11 cellular contexts compared by ENCODE assay signal in the genomic region with DNA sequence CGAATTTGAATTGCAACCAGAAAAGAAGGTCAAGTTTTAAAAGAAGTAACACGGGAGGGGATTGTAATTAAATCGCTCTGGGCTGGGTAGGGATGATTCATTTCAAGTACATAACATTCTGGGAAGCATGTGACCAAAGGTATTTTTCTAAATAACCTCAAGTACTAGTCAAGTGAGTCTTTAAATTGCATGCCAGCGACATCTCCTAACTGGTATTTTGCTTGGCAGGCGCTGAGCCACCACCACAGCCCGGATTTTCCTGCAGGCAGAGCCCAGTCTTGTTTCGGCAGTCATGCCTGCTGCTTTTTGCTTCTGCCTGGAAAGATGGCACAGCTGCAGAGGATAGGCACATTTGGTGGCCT. TPM values are rescaled to one million over a fixed set of nuclear protein-coding genes. Genes with fewer than 3 reads are reported as not detected.
DNase-seq lines count a peak whose midpoint lies in the region; ATAC-seq and TF ChIP-seq lines count a peak whose summit lies in the region.
"Had no signal": no experiment of that assay in that cellular context is flagged by ENCODE, and none has a peak within 500 bp of the region (broad histone marks: within the 10 kb centered on the region; RNA-seq: fewer than 3 reads in every experiment).

No MANE protein-coding gene starts in this region.

- peak overlapping the region; percentile 21 for H3K4me3 ChIP-seq in ACC112 (ENCODE audit: low read depth, low read length)
- H3K4me3 ChIP-seq in LNCaP clone FGC (ENCODE audit: low read depth, low read length): no peak overlapping the region
- H3K4me3 ChIP-seq in lower lobe of right lung: no peak overlapping the region

- H3K27ac ChIP-seq in ACC112 (ENCODE audit: low read depth, low read length): peak overlapping the region; percentile 75
- H3K27ac ChIP-seq in cingulate gyrus (ENCODE audit: low read depth, low read length): peak overlapping the region; percentile 72
- H3K27ac ChIP-seq in lower lobe of right lung: no peak overlapping the region

- no peaks in the 10 kb centered on the region for H3K9me3 ChIP-seq in lower lobe of right lung
- no peaks in the 10 kb centered on the region for H3K9me3 ChIP-seq in T-helper 17 cell (ENCODE audit: control insufficient read depth, low read length, poor library complexity, severe bottlenecking)

- intact Hi-C loops in lower lobe of right lung (cut with DNase I): no loop called here

- peaks cover 4% of the 10 kb centered on the region for H3K4me1 Mint-ChIP-seq in T-helper 17 cell
- H3K4me1 Mint-ChIP-seq: IgD-negative memory B cell had no signal

- H3K27me3 Mint-ChIP-seq in T-helper 17 cell: no peaks in the 10 kb centered on the region

- H3K27ac Mint-ChIP-seq in T-helper 17 cell: no peak overlapping the region
- H3K27ac Mint-ChIP-seq: memory B cell had no signal

- TF ChIP-seq CTCF in LNCaP clone FGC (IDR thresholded peaks at IDR 0.05; ENCODE audit: control insufficient read depth, extremely low read depth, insufficient read depth) (no peak), lower lobe of right lung (IDR thresholded peaks at IDR 0.05) (no peak)

- DNase-seq in LNCaP clone FGC (ENCODE audit: low read depth) (peak; percentile 36), lower lobe of right lung (peak; percentile 58), T-helper 17 cell (no peak), NCI-H1092 treated with DMSO at 0.1 percent for 48 hours (lab: John Stamatoyannopoulos, UW) (no peak)

- H3K79me2 ChIP-seq in ACC112 (ENCODE audit: control insufficient read depth, insufficient read depth, low read length, unreplicated experiment): no peaks in the 10 kb centered on the region

- H3K36me3 ChIP-seq in ACC112 (ENCODE audit: insufficient read depth, low read length) (no peaks in the 10 kb centered on the region), lower lobe of right lung (no peaks in the 10 kb centered on the region)

- H2AFZ ChIP-seq in ACC112 (ENCODE audit: low read length, unreplicated experiment): peak overlapping the region; percentile 33

- no peak overlapping the region for H3K4me3 Mint-ChIP-seq in T-helper 17 cell
- H3K4me3 Mint-ChIP-seq: IgD-negative memory B cell, memory B cell had no signal

- ATAC-seq in lower lobe of right lung (peak; percentile 80 to 91), GM21381 (IDR thresholded peaks at IDR 0.05; ENCODE audit: unreplicated experiment) (no peak), T-helper 17 cell (no peak), GM19324 (IDR thresholded peaks at IDR 0.05; ENCODE audit: low FRiP score, unreplicated experiment) (no peak)
- ATAC-seq: activated naive CD4-positive, alpha-beta T cell treated with anti-CD3 and anti-CD28 coated beads, Interleukin-2, amount 50 U/mL, for 72 hours had no signal

- peaks cover 21% of the 10 kb centered on the region for H3K4me1 ChIP-seq in ACC112 (ENCODE audit: control insufficient read depth, insufficient read depth, low read length, unreplicated experiment)
- no peaks in the 10 kb centered on the region for H3K4me1 ChIP-seq in lower lobe of right lung

- no peaks in the 10 kb centered on the region for H3K27me3 ChIP-seq in ACC112 (ENCODE audit: insufficient read depth, low read length)
- H3K27me3 ChIP-seq in lower lobe of right lung (ENCODE audit: low read depth): no peaks in the 10 kb centered on the region

- no peaks in the 10 kb centered on the region for H3K36me3 Mint-ChIP-seq in T-helper 17 cell (ENCODE audit: low read depth)
- H3K36me3 Mint-ChIP-seq: memory B cell had no signal

RNA-seq across cellular contexts. Expression of gene NPAS2, which starts 33.7 kb away (rescaled TPM):
- total RNA-seq in lower lobe of right lung: 10.1 TPM
- 1 to 10 TPM; 4.6 to 5.9 TPM for total RNA-seq in T-helper 17 cell

Comparison
In these comparisons a context has a peak if more than half of its experiments do, and no peak if none do; other contexts are left out.
1. DNase-seq: peak in LNCaP clone FGC (single experiment) and lower lobe of right lung (single experiment); none in T-helper 17 cell (0 of 3) and NCI-H1092 treated with DMSO at 0.1 percent for 48 hours (single experiment).
2. ATAC-seq: peak in lower lobe of right lung (2 of 2); none in GM21381 (single experiment), T-helper 17 cell (single experiment) and GM19324 (single experiment).